10 cellular contexts compared by ENCODE assay signal in genomic region chr22:36201025-36201424, GRCh38. TPM values are rescaled to one million over a fixed set of nuclear protein-coding genes. Genes with fewer than 3 reads are reported as not detected.
DNase-seq lines count a peak whose midpoint lies in the region; ATAC-seq, FAIRE-seq and TF ChIP-seq lines count a peak whose summit lies in the region.
"Not testable (repeated sequence)": the region's sequence is repeated elsewhere in the genome, so short reads cannot be mapped to it uniquely, and the experiment has no call there.
"Had no signal": no experiment of that assay in that cellular context is flagged by ENCODE, and none has a peak within 500 bp of the region (broad histone marks: within the 10 kb centered on the region; RNA-seq: fewer than 3 reads in every experiment).

No MANE protein-coding gene starts in this region.

- H3K9me3 Mint-ChIP-seq in brain = not testable (repeated sequence)

- H3K9me2 ChIP-seq in hepatocyte (replicated peaks; ENCODE audit: insufficient read depth) = not testable (repeated sequence)

- H3K4me2 ChIP-seq in hepatocyte = peak overlapping the region; percentile 49

- not testable (repeated sequence) for DNase-seq in GM12892 (ENCODE audit: insufficient read length); esophagus muscularis mucosa (ENCODE audit: extremely low spot score); hepatocyte (ENCODE audit: low spot score); mucosa of descending colon; psoas muscle; stomach

- H3K27ac Mint-ChIP-seq in brain = peak overlapping the region; percentile 71 to 98 (median 93)

- TF ChIP-seq EP300 in esophagus muscularis mucosa (IDR thresholded peaks at IDR 0.05); stomach (IDR thresholded peaks at IDR 0.05): not testable (repeated sequence)

- FAIRE-seq in GM12892 (lab: Jason Lieb, UNC) = peak; percentile 24

- not testable (repeated sequence) for TF ChIP-seq POLR2A in GM12892 (IDR thresholded peaks at IDR 0.05; ENCODE audit: low read depth, low read length); esophagus muscularis mucosa (IDR thresholded peaks at IDR 0.05; ENCODE audit: low read depth); stomach (IDR thresholded peaks at IDR 0.05)

- not testable (repeated sequence) for H2AFZ ChIP-seq in hepatocyte

- WGBS in esophagus muscularis mucosa = no CpG with 5 or more reads among the region's 5 CpGs
- 100% methylated on average over 1 of the region's 5 CpGs for WGBS in hepatocyte (ENCODE audit: low lambda C conversion rate, missing lambda C conversion rate)
- 25 to 75% (median 69%) methylated on average over 1 of the region's 5 CpGs for WGBS in psoas muscle, 3 donors
- WGBS in stomach, 5 donors = 29 to 79% (median 50%) methylated on average over 1 of the region's 5 CpGs

- H3K4me3 Mint-ChIP-seq in brain = peak overlapping the region; percentile 34 to 80 (median 62)

- peaks cover 84% of the 10 kb centered on the region for H3K4me1 Mint-ChIP-seq in brain

- peak; percentile 55 for ATAC-seq in mucosa of descending colon
- ATAC-seq in psoas muscle = not testable (repeated sequence)

- peak overlapping the region in 3 of 4 donors; percentile 13 to 57 (median 51) for H3K27ac ChIP-seq in esophagus muscularis mucosa (replicated peaks in 1 of 4)
- peak overlapping the region; percentile 51 for H3K27ac ChIP-seq in hepatocyte
- H3K27ac ChIP-seq in psoas muscle = peak overlapping the region; percentile 16
- H3K27ac ChIP-seq in stomach = peak overlapping the region in 4 of 5 donors; percentile 40 to 66 (median 47)

- not testable (repeated sequence) for H3K27me3 ChIP-seq in esophagus muscularis mucosa; hepatocyte; psoas muscle (ENCODE audit: insufficient read depth in 3 of 3, low read length in 2 of 3); stomach

- not testable (repeated sequence) for H3K9me3 ChIP-seq in esophagus muscularis mucosa; hepatocyte (ENCODE audit: low read depth); mucosa of descending colon; psoas muscle; stomach

- not testable (repeated sequence) for H3K36me3 ChIP-seq in esophagus muscularis mucosa; hepatocyte (replicated peaks; ENCODE audit: insufficient read depth, low read depth); mucosa of descending colon (ENCODE audit: low read depth); psoas muscle (ENCODE audit: insufficient read depth in 1 of 2, low read depth in 1 of 2); stomach

- not testable (repeated sequence) for TF ChIP-seq CTCF in brain (conservative IDR thresholded peaks at IDR 0.05); esophagus muscularis mucosa (IDR thresholded peaks at IDR 0.05); hepatocyte (IDR thresholded peaks at IDR 0.05; ENCODE audit: poor library complexity); mucosa of descending colon (IDR thresholded peaks at IDR 0.05); psoas muscle (IDR thresholded peaks at IDR 0.05); stomach (IDR thresholded peaks at IDR 0.05)

- H3K4me3 ChIP-seq in esophagus muscularis mucosa = peak overlapping the region in 2 of 4 donors; percentile 22 to 35
- H3K4me3 ChIP-seq in hepatocyte, mucosa of descending colon: not testable (repeated sequence)
- H3K4me3 ChIP-seq in psoas muscle = peak overlapping the region; percentile 38
- peak overlapping the region in 1 of 4 donors; percentile 19 for H3K4me3 ChIP-seq in stomach

- intact Hi-C loops in esophagus muscularis mucosa (cut with DNase I) = loop anchor here (5.0 kb wide), 1 partner anchor 56 kb away; no protein-coding TSS in a partner anchor
- intact Hi-C loops in mucosa of descending colon (cut with DNase I, micrococcal nuclease); psoas muscle (cut with DNase I); stomach (cut with DNase I; ENCODE audit: low total_unique reads): not testable (repeated sequence)

- H3K36me3 Mint-ChIP-seq in brain = not testable (repeated sequence)

- H3K79me2 ChIP-seq in hepatocyte = not testable (repeated sequence)

- peaks cover 13% of the 10 kb centered on the region for H3K27me3 Mint-ChIP-seq in brain

- H4K20me1 ChIP-seq in hepatocyte (ENCODE audit: insufficient read depth, poor library complexity, severe bottlenecking) = not testable (repeated sequence)

- H3K4me1 ChIP-seq in esophagus muscularis mucosa (peaks cover 24 to 35% (median 29%) of the 10 kb centered on the region in 4 donors), hepatocyte (ENCODE audit: insufficient read depth) (peaks cover 39% of the 10 kb centered on the region), stomach (peaks cover 9 to 58% (median 21%) of the 10 kb centered on the region in 4 donors)
- not testable (repeated sequence) for H3K4me1 ChIP-seq in mucosa of descending colon (ENCODE audit: low read depth); psoas muscle

RNA-seq across cellular contexts. Expression of gene APOL4, which starts 0.6 kb away (rescaled TPM):
- 1.5 TPM for polyA plus RNA-seq in GM12892 (2012; ENCODE audit: missing spikeins)
- polyA plus RNA-seq in brain (ENCODE audit: insufficient read depth, low read depth, low replicate concordance) = 6.1 TPM
- total RNA-seq in esophagus muscularis mucosa = 10 to 100 TPM in 1 of 4 donors, 1 to 10 TPM in 2, under 1 TPM in 1; 0.19 to 24.7 (median 1.6) TPM
- 1.0 and 2.8 TPM in 2 replicates for total RNA-seq in hepatocyte
- polyA plus RNA-seq in hepatocyte = 0.97 and 1.5 TPM in 2 replicates
- 1 to 10 TPM; 1.7 to 4.3 (median 2.7) TPM for total RNA-seq in mucosa of descending colon
- 1 to 10 TPM in 3 of 4 donors, under 1 TPM in 1; 0.86 to 6.8 (median 2.5) TPM for total RNA-seq in psoas muscle
- polyA plus RNA-seq in psoas muscle = 1 to 10 TPM; 1.1 to 2.1 (median 1.6) TPM
- 10 to 100 TPM in 1 of 5 donors, 1 to 10 TPM in 2, not detected in 2; 1.2 to 13.2 (median 3.6) TPM for total RNA-seq in stomach
- 10 to 100 TPM in 1 of 3 donors, 1 to 10 TPM in 2; 8.2 to 12.7 (median 9.7) TPM for polyA plus RNA-seq in stomach
- total RNA-seq: CD4-positive, alpha-beta T cell; H9; PC-9 had no signal

RNA-seq across cellular contexts. Expression of gene APOL2, which starts 38.3 kb away (rescaled TPM):
- polyA plus RNA-seq in GM12892 (2012; ENCODE audit: missing spikeins) = 61.7 TPM
- polyA plus RNA-seq in brain (ENCODE audit: insufficient read depth, low read depth, low replicate concordance) (16.9 TPM), hepatocyte (19.5 and 23.9 TPM in 2 replicates), psoas muscle (10 to 100 TPM; 17.5 to 52.2 (median 26.8) TPM), stomach (10 to 100 TPM; 18.8 to 36.9 (median 20.7) TPM)
- total RNA-seq in esophagus muscularis mucosa (10 to 100 TPM; 22.0 to 41.9 (median 34.4) TPM), hepatocyte (32.3 and 34.8 TPM in 2 replicates), mucosa of descending colon (10 to 100 TPM; 46.3 to 64.8 (median 56.3) TPM), psoas muscle (10 to 100 TPM; 24.4 to 54.7 (median 43.6) TPM), stomach (100 to 1,000 TPM in 1 of 5 donors, 10 to 100 TPM in 4; 11.6 to 101 (median 44.9) TPM)

RNA-seq across cellular contexts. Expression of gene APOL3, which starts 40.5 kb away (rescaled TPM):
- polyA plus RNA-seq in GM12892 (2012; ENCODE audit: missing spikeins) = 46.0 TPM
- polyA plus RNA-seq in brain (ENCODE audit: insufficient read depth, low read depth, low replicate concordance) (4.2 TPM), hepatocyte (0.79 and 2.1 TPM in 2 replicates), psoas muscle (10 to 100 TPM; 11.1 to 16.3 (median 15.1) TPM), stomach (10 to 100 TPM; 12.1 to 20.1 (median 13.9) TPM)
- total RNA-seq in esophagus muscularis mucosa (10 to 100 TPM; 36.5 to 76.3 (median 52.8) TPM), hepatocyte (1.3 and 2.7 TPM in 2 replicates), mucosa of descending colon (10 to 100 TPM; 11.4 to 29.3 (median 20.5) TPM), psoas muscle (10 to 100 TPM; 15.1 to 24.1 (median 18.3) TPM), stomach (10 to 100 TPM in 3 of 5 donors, 1 to 10 TPM in 1, not detected in 1; 2.9 to 29.9 (median 17.5) TPM)
- total RNA-seq: H9 had no signal

RNA-seq across cellular contexts. Expression of gene APOL1, which starts 51.9 kb away (rescaled TPM):
- 69.3 TPM for polyA plus RNA-seq in GM12892 (2012; ENCODE audit: missing spikeins)
- polyA plus RNA-seq in brain (ENCODE audit: insufficient read depth, low read depth, low replicate concordance) = 5.0 TPM
- total RNA-seq in esophagus muscularis mucosa = 10 to 100 TPM; 19.0 to 48.8 (median 28.0) TPM
- total RNA-seq in hepatocyte = 6.2 and 7.3 TPM in 2 replicates
- polyA plus RNA-seq in hepatocyte = 6.4 and 6.8 TPM in 2 replicates
- total RNA-seq in mucosa of descending colon = 10 to 100 TPM; 26.0 to 85.7 (median 68.5) TPM
- 10 to 100 TPM in 3 of 4 donors, 1 to 10 TPM in 1; 5.7 to 16.3 (median 13.5) TPM for total RNA-seq in psoas muscle
- polyA plus RNA-seq in psoas muscle = 1 to 10 TPM; 5.3 to 6.0 (median 5.8) TPM
- total RNA-seq in stomach = 10 to 100 TPM in 4 of 5 donors, 1 to 10 TPM in 1; 5.2 to 87.5 (median 38.2) TPM
- polyA plus RNA-seq in stomach = 10 to 100 TPM in 2 of 3 donors, 1 to 10 TPM in 1; 7.3 to 58.1 (median 38.9) TPM
- total RNA-seq: H9 had no signal
